Comparison of ENCODE assay signal across 23 cellular contexts in genomic region chr9:121786543-121786948, GRCh38.
DNase-seq lines count a peak whose midpoint lies in the region; ATAC-seq and TF ChIP-seq lines count a peak whose summit lies in the region.
"Had no signal": no experiment of that assay in that cellular context is flagged by ENCODE, and none has a peak within 500 bp of the region (broad histone marks: within the 10 kb centered on the region; RNA-seq: fewer than 3 reads in every experiment).

No MANE protein-coding gene starts in this region.

- no peaks in the 10 kb centered on the region for H3K9me3 ChIP-seq in right atrium auricular region
- H3K9me3 ChIP-seq: BE2C had no signal

- peaks cover 4% of the 10 kb centered on the region for H3K36me3 Mint-ChIP-seq in progenitor cell of endocrine pancreas (ENCODE audit: insufficient read depth)
- H3K36me3 Mint-ChIP-seq: CD4-positive, alpha-beta memory T cell had no signal

- H3K27ac Mint-ChIP-seq in progenitor cell of endocrine pancreas, result peak overlapping the region; percentile 17

- H3K4me1 ChIP-seq in right atrium auricular region, result peaks cover 0 to 12% of the 10 kb centered on the region in 2 donors

- H3K27ac ChIP-seq in right atrium auricular region (no peak overlapping the region), RWPE1 (peak overlapping the region; percentile 1)

- ATAC-seq in left cardiac atrium (no peak), left colon (peak; percentile 19), HG03565 (IDR thresholded peaks at IDR 0.05; ENCODE audit: unreplicated experiment) (no peak), GM21717 (IDR thresholded peaks at IDR 0.05; ENCODE audit: unreplicated experiment) (no peak)
- ATAC-seq: SK-N-SH treated with all-trans-retinoic acid at 6 μM for 48 hours had no signal

- H3K4me3 ChIP-seq in right atrium auricular region, result no peak overlapping the region

- H3K27me3 ChIP-seq in right atrium auricular region, result no peaks in the 10 kb centered on the region
- H3K27me3 ChIP-seq: BE2C had no signal

- H3K9me3 Mint-ChIP-seq in progenitor cell of endocrine pancreas (ENCODE audit: low read depth), result peaks cover 3% of the 10 kb centered on the region

- intact Hi-C loops in left cardiac atrium (cut with DNase I) (no loop called here), left colon (cut with DNase I, micrococcal nuclease) (no loop called here)

- CTCF ChIA-PET in RWPE1 (lab: Yijun Ruan, JAX), result no interaction called here

- no peak overlapping the region for H3K4me3 Mint-ChIP-seq in progenitor cell of endocrine pancreas (ENCODE audit: low read depth)
- H3K4me3 Mint-ChIP-seq: CD4-positive, alpha-beta memory T cell had no signal

- TF ChIP-seq CTCF in right atrium auricular region (IDR thresholded peaks at IDR 0.05), result no peak
- TF ChIP-seq CTCF in RWPE1 (conservative IDR thresholded peaks at IDR 0.05; ENCODE audit: low read depth), result no peak
- no peak for TF ChIP-seq CTCF in progenitor cell of endocrine pancreas (IDR thresholded peaks at IDR 0.05; ENCODE audit: unreplicated experiment)

- POLR2A ChIA-PET in RWPE1 (lab: Yijun Ruan, JAX; ENCODE audit: low non-redundant PET), result no interaction called here

- no peaks in the 10 kb centered on the region for H3K4me1 Mint-ChIP-seq in progenitor cell of endocrine pancreas (ENCODE audit: low read depth)

- H3K36me3 ChIP-seq in right atrium auricular region, result peaks cover 34% of the 10 kb centered on the region

- H3K27me3 Mint-ChIP-seq in progenitor cell of endocrine pancreas, result peaks cover 9% of the 10 kb centered on the region

- DNase-seq in left cardiac atrium, result peak; percentile 15
- no peak for DNase-seq in right atrium auricular region (ENCODE audit: low spot score)
- no peak for DNase-seq in RWPE1 (ENCODE audit: low spot score)
- no peak for DNase-seq in left colon
- no peak for DNase-seq in progenitor cell of endocrine pancreas (ENCODE audit: low spot score, unreplicated experiment)
- no peak for DNase-seq in T-helper 2 cell
- DNase-seq: BE2C; Calu3; CD4-positive, alpha-beta memory T cell; EL; KG1; MV-4-11; NCI-H1417; NCI-H187; NCI-H2107; NCI-H510A; NCI-H748 treated with DMSO at 0.1 percent for 48 hours; NK-92 treated with Interleukin-12 subunit alpha and Interleukin-12 subunit beta, amount 100 ng/mL, for 24 hours; OCI-M1; SHP77 treated with DMSO at 0.1 percent for 48 hours had no signal
